13 cellular contexts compared by ENCODE assay signal in genomic region chr12:105485321-105485910, GRCh38.
DNase-seq lines count a peak whose midpoint lies in the region; FAIRE-seq and TF ChIP-seq lines count a peak whose summit lies in the region.
"Had no signal": no experiment of that assay in that cellular context is flagged by ENCODE, and none has a peak within 500 bp of the region (broad histone marks: within the 10 kb centered on the region; RNA-seq: fewer than 3 reads in every experiment).

No MANE protein-coding gene starts in this region.

- DNase-seq in AG20443 (ENCODE audit: low spot score): peak; percentile 25
- peak; percentile 24 for DNase-seq in T1000 (lab: John Stamatoyannopoulos, UW)
- DNase-seq in foreskin fibroblast: peak; percentile 6 to 58
- peak; percentile 12 for DNase-seq in mucosa of gallbladder (ENCODE audit: low spot score)
- no peak for DNase-seq in activated effector memory CD4-positive, alpha-beta T cell treated with anti-CD3 and anti-CD28 coated beads, Interleukin-2, amount 50 U/mL, for 16 hours
- no peak for DNase-seq in stomach
- DNase-seq in cerebellar nuclear complex (lab: John Stamatoyannopoulos, UW): no peak
- DNase-seq in GM12892 (ENCODE audit: insufficient read length): no peak
- DNase-seq: activated CD8-positive, alpha-beta memory T cell treated with anti-CD3 and anti-CD28 coated beads for 24 hours; amniotic stem cell; NCI-H524 treated with DMSO at 0.1 percent for 48 hours; T-cell had no signal

- TF ChIP-seq EP300 in stomach (IDR thresholded peaks at IDR 0.05): no peak

- H3K4me1 ChIP-seq in stomach: no peaks in the 10 kb centered on the region

- no peaks in the 10 kb centered on the region for H3K9me3 ChIP-seq in stomach
- H3K9me3 ChIP-seq: esophagus muscularis mucosa had no signal

- H3K27me3 ChIP-seq in stomach: no peaks in the 10 kb centered on the region
- H3K27me3 ChIP-seq: esophagus muscularis mucosa had no signal

- TF ChIP-seq POLR2A in stomach (IDR thresholded peaks at IDR 0.05) (no peak), GM12892 (IDR thresholded peaks at IDR 0.05; ENCODE audit: low read depth, low read length) (no peak)

- peak overlapping the region in 1 of 5 donors; percentile 49 for H3K27ac ChIP-seq in stomach

- WGBS in stomach, 5 donors: 71 to 74% (median 73%) methylated on average over 8 of the region's 8 CpGs

- no peaks in the 10 kb centered on the region for H3K36me3 ChIP-seq in stomach
- H3K36me3 ChIP-seq: esophagus muscularis mucosa had no signal

- FAIRE-seq in GM12892 (lab: Jason Lieb, UNC): no peak

- intact Hi-C loops in stomach (cut with DNase I; ENCODE audit: low total_unique reads): no loop called here

- TF ChIP-seq CTCF in foreskin fibroblast (IDR thresholded peaks at IDR 0.05; ENCODE audit: low read depth, low read length) (no peak), stomach (IDR thresholded peaks at IDR 0.05) (no peak)

- H3K4me3 ChIP-seq in foreskin fibroblast (ENCODE audit: low read depth in 1 of 2, low read length in 2 of 2) (no peak overlapping the region), stomach (no peak overlapping the region)
- H3K4me3 ChIP-seq: esophagus muscularis mucosa had no signal

Comparison
In these comparisons a context has a peak if more than half of its experiments do, and no peak if none do; other contexts are left out.
1. DNase-seq: peak in AG20443 (single experiment), T1000 (single experiment), foreskin fibroblast (2 of 2) and mucosa of gallbladder (single experiment); none in activated effector memory CD4-positive, alpha-beta T cell treated with anti-CD3 and anti-CD28 coated beads, Interleukin-2, amount 50 U/mL, for 16 hours (single experiment), stomach (single experiment), cerebellar nuclear complex (0 of 2) and GM12892 (single experiment).